14 cellular contexts compared by ENCODE assay signal in genomic region chr12:45208604-45209487, GRCh38. TPM values are rescaled to one million over a fixed set of nuclear protein-coding genes. Genes with fewer than 3 reads are reported as not detected.
DNase-seq lines count a peak whose midpoint lies in the region; ATAC-seq, FAIRE-seq and TF ChIP-seq lines count a peak whose summit lies in the region.
"Had no signal": no experiment of that assay in that cellular context is flagged by ENCODE, and none has a peak within 500 bp of the region (broad histone marks: within the 10 kb centered on the region; RNA-seq: fewer than 3 reads in every experiment).

No MANE protein-coding gene starts in this region.

- no peak overlapping the region for H2BK5ac ChIP-seq in IMR-90 (ENCODE audit: low read depth, low read length, poor library complexity, severe bottlenecking)

- H3K9me1 ChIP-seq in IMR-90 (ENCODE audit: insufficient read depth, low read length) = peaks cover 3% of the 10 kb centered on the region

- BruUV-seq in IMR-90 (replicated peaks; lab: Mats Ljungman, UMichigan) = no TSS peak
- no TSS peak for BruUV-seq in GM12878 (replicated peaks; lab: Mats Ljungman, UMichigan)

- peak; percentile 38 for FAIRE-seq in GM12878 (lab: Jason Lieb, UNC)
- FAIRE-seq: endometrium had no signal

- peak overlapping the region in 1 of 2 experiments; percentile 54; a peak in 1 of 4 replicates for H4K8ac ChIP-seq in IMR-90 (ENCODE audit: low read depth in 2 of 2, low read length in 2 of 2)

- H3K79me2 ChIP-seq in GM12878 (ENCODE audit: control insufficient read depth, insufficient read depth, low read length) = no peaks in the 10 kb centered on the region

- TF ChIP-seq POLR2A in IMR-90 (IDR thresholded peaks at IDR 0.05; ENCODE audit: low read depth, low read length) = no peak
- TF ChIP-seq POLR2A in GM12878 (IDR thresholded peaks at IDR 0.05; ENCODE audit: low read depth, low read length) = no peak

- H3K4ac ChIP-seq in IMR-90 (ENCODE audit: low read depth, low read length) = peak overlapping the region; percentile 61; the same call in 1 of the 2 replicates

- 0 out of 2 replicates have a peak overlapping the region, but pooled peaks have one; percentile 20 for H2BK20ac ChIP-seq in IMR-90 (ENCODE audit: low read depth, low read length)

- H4K91ac ChIP-seq in IMR-90 (ENCODE audit: insufficient read depth, low read depth, low read length) = no peak overlapping the region

- H3K36me3 ChIP-seq in IMR-90 (ENCODE audit: control insufficient read depth, insufficient read depth, low read length) (no peaks in the 10 kb centered on the region), GM12878 (ENCODE audit: control insufficient read depth in 2 of 2, insufficient read depth in 2 of 2, low read length in 1 of 2) (no peaks in the 10 kb centered on the region), ascending aorta (no peaks in the 10 kb centered on the region)
- H3K36me3 ChIP-seq: right lobe of liver had no signal

- H3K27ac ChIP-seq in IMR-90 (ENCODE audit: insufficient read depth, low read length) = no peak overlapping the region
- no peak overlapping the region for H3K27ac ChIP-seq in GM12878 (ENCODE audit: control insufficient read depth, insufficient read depth)
- no peak overlapping the region for H3K27ac ChIP-seq in ascending aorta
- H3K27ac ChIP-seq: right lobe of liver had no signal

- H4K5ac ChIP-seq in IMR-90 (ENCODE audit: low read depth, low read length) = no peak overlapping the region

- SMC1A ChIA-PET in GM12878 (lab: Charles Lee; ENCODE audit: uncharacterized antibody, unreplicated experiment) = interaction anchor here (1.3 kb wide), 1 partner anchor 10 kb away, joined by 3 read pairs; no protein-coding TSS in a partner anchor

- in situ Hi-C loops in IMR-90 (cut with MboI; ENCODE audit: low sequenced_read_pairs) (no loop called here), GM12878 (cut with MboI) (no loop called here)

- no peak overlapping the region for H2AFZ ChIP-seq in IMR-90 (replicated peaks; ENCODE audit: low read length, poor library complexity)
- H2AFZ ChIP-seq in GM12878 (ENCODE audit: control insufficient read depth, low read depth, low read length) = no peak overlapping the region

- no peaks in the 10 kb centered on the region; a peak in 2 of 4 replicates for H3K79me1 ChIP-seq in IMR-90 (ENCODE audit: low read depth in 1 of 2, low read length in 2 of 2)

- DNase-seq in DMS79 (lab: John Stamatoyannopoulos, UW) (peak; percentile 92), IMR-90 (peak; percentile 84), GM12878 (ENCODE audit: low read depth, low spot score) (no peak), left kidney (ENCODE audit: low read depth, low spot score) (peak; percentile 28), GM19240 (ENCODE audit: insufficient read length, low spot score) (no peak), ascending aorta (ENCODE audit: low spot score in 2 of 2) (no peak), NCI-H187 treated with DMSO at 0.1 percent for 48 hours (lab: John Stamatoyannopoulos, UW) (no peak)
- DNase-seq: CD4-positive, alpha-beta memory T cell; hippocampal formation; NCI-H1092 treated with DMSO at 0.1 percent for 48 hours; right lobe of liver; stimulated activated naive CD4-positive, alpha-beta T cell treated with Interleukin-2 at 50 U/mL for 16 hours had no signal

- peak; percentile 81 for ATAC-seq in IMR-90 (ENCODE audit: low read depth)
- no peak for ATAC-seq in GM12878
- no peak for ATAC-seq in activated CD4-positive, CD25-positive, alpha-beta regulatory T cell treated with anti-CD3 and anti-CD28 coated beads, Interleukin-2, amount 50 U/mL, for 24 hours

- H2AK9ac ChIP-seq in IMR-90 (replicated peaks; ENCODE audit: low read depth, low read length, poor library complexity) = peak overlapping the region; percentile 9

- no peak for TF ChIP-seq EP300 in GM12878 (IDR thresholded peaks at IDR 0.05; ENCODE audit: borderline replicate concordance in 1 of 2, control insufficient read depth in 1 of 2, low read depth in 2 of 2, low read length in 2 of 2)

- TF ChIP-seq RAD21 in IMR-90 (IDR thresholded peaks at IDR 0.05; ENCODE audit: low read length) = no peak
- no peak for TF ChIP-seq RAD21 in GM12878 (IDR thresholded peaks at IDR 0.05; ENCODE audit: insufficient read depth, low read depth, low read length)

- H3K9ac ChIP-seq in IMR-90 (ENCODE audit: low read depth, low read length) = no peak overlapping the region
- no peak overlapping the region for H3K9ac ChIP-seq in GM12878 (ENCODE audit: control insufficient read depth, insufficient read depth, low read length)

- no peak overlapping the region for H3K56ac ChIP-seq in IMR-90 (ENCODE audit: extremely low read depth, insufficient read depth, low read length)

- H3K14ac ChIP-seq in IMR-90 (replicated peaks; ENCODE audit: low read depth, low read length) = 0 out of 2 replicates have a peak overlapping the region, but pooled peaks have one; percentile 26

- dilution Hi-C loops in IMR-90 (cut with HindIII; ENCODE audit: low sequenced_read_pairs, unreplicated experiment) = no loop called here

- no peak overlapping the region; the same call in 2 of the 3 replicates for H2BK15ac ChIP-seq in IMR-90 (ENCODE audit: low read depth, low read length)

- H3K4me3 ChIP-seq in IMR-90 (ENCODE audit: insufficient read depth, low read depth, low read length) (no peak overlapping the region), GM12878 (no peak overlapping the region), ascending aorta (no peak overlapping the region)
- H3K4me3 ChIP-seq: right lobe of liver had no signal

- no peak for TF ChIP-seq CTCF in IMR-90 (conservative IDR thresholded peaks at IDR 0.05; ENCODE audit: low read depth, low read length)
- no peak for TF ChIP-seq CTCF in GM12878 (IDR thresholded peaks at IDR 0.05 in 2 of 3, conservative IDR thresholded peaks at IDR 0.05 in 1 of 3; ENCODE audit: control insufficient read depth in 2 of 3, extremely low read depth in 1 of 3, insufficient read depth in 1 of 3, low read depth in 3 of 3, low read length in 3 of 3)
- TF ChIP-seq CTCF in ascending aorta (IDR thresholded peaks at IDR 0.05) = no peak

- POLR2A ChIA-PET in IMR-90 (lab: Charles Lee; ENCODE audit: unreplicated experiment) = no interaction called here
- POLR2A ChIA-PET in GM12878 (lab: Charles Lee) = no interaction called here

- H2BK120ac ChIP-seq in IMR-90 (ENCODE audit: low read depth, low read length) = no peak overlapping the region

- H2AK5ac ChIP-seq in IMR-90 (ENCODE audit: low read depth, low read length) = no peak overlapping the region

- H4K20me1 ChIP-seq in IMR-90 (ENCODE audit: insufficient read depth, low read length) (no peaks in the 10 kb centered on the region), GM12878 (ENCODE audit: control insufficient read depth, insufficient read depth) (no peaks in the 10 kb centered on the region)

- CTCF ChIA-PET in IMR-90 (lab: Yijun Ruan, JAX) = no interaction called here
- CTCF ChIA-PET in GM12878 (lab: Yijun Ruan, JAX) = interaction anchor here (0.6 kb wide), 1 partner anchor 31 kb away, joined by 3 read pairs; no protein-coding TSS in a partner anchor

- H3K23ac ChIP-seq in IMR-90 (ENCODE audit: low read depth, low read length) = no peak overlapping the region

- H3K4me1 ChIP-seq in IMR-90 (ENCODE audit: control insufficient read depth, insufficient read depth, low read length) (0 out of 2 replicates have a peak, but pooled peaks cover 2% of the 10 kb centered on the region), GM12878 (ENCODE audit: control insufficient read depth, insufficient read depth, low read length) (no peaks in the 10 kb centered on the region; the same call in 1 of the 2 replicates), ascending aorta (no peaks in the 10 kb centered on the region)

- H3K27me3 ChIP-seq in IMR-90 (ENCODE audit: control insufficient read depth, insufficient read depth, low read length) (no peaks in the 10 kb centered on the region), GM12878 (replicated peaks in 1 of 2; ENCODE audit: control insufficient read depth in 2 of 2, insufficient read depth in 2 of 2, low read length in 1 of 2) (no peaks in the 10 kb centered on the region), ascending aorta (no peaks in the 10 kb centered on the region)
- H3K27me3 ChIP-seq: right lobe of liver had no signal

- no CpG with 5 or more reads among the region's 9 CpGs for WGBS in IMR-90 (ENCODE audit: extremely low coverage in 2 of 2, insufficient read length in 1 of 2), 2 experiments
- 79% methylated on average over 9 of the region's 9 CpGs for WGBS in GM12878 (ENCODE audit: insufficient coverage, insufficient replicate concordance, low lambda C conversion rate, missing lambda C conversion rate)

- H3K18ac ChIP-seq in IMR-90 (ENCODE audit: low read depth, low read length) = no peak overlapping the region

- intact Hi-C loops in IMR-90 (cut with micrococcal nuclease) (no loop called here), GM12878 (cut with micrococcal nuclease; ENCODE audit: unreplicated experiment) (no loop called here), ascending aorta (cut with DNase I) (no loop called here)

- RAD21 ChIA-PET in GM12878 (lab: Charles Lee; ENCODE audit: unreplicated experiment) = no interaction called here

- H3K4me2 ChIP-seq in IMR-90 (ENCODE audit: low read depth, low read length) (no peak overlapping the region), GM12878 (ENCODE audit: control insufficient read depth, insufficient read depth) (no peak overlapping the region)

- no peaks in the 10 kb centered on the region for H3K9me3 ChIP-seq in IMR-90 (ENCODE audit: control insufficient read depth, insufficient read depth, low read length)
- H3K9me3 ChIP-seq in GM12878 (replicated peaks; ENCODE audit: control insufficient read depth, insufficient read depth, low read length) = no peaks in the 10 kb centered on the region
- no peaks in the 10 kb centered on the region for H3K9me3 ChIP-seq in ascending aorta
- H3K9me3 ChIP-seq: right lobe of liver had no signal

RNA-seq across cellular contexts. Expression of gene ANO6, which starts 7.0 kb away (rescaled TPM):
- total RNA-seq in IMR-90 (2012; rRNA removed) (41.0 and 46.7 TPM in 2 replicates), GM12878 (2014; rRNA removed) (26.9 and 28.5 TPM in 2 replicates), GM12878 (2014; rRNA removed; fragmentation: Illumina TruSeq; extraction: Trizol) (30.3 and 32.3 TPM in 2 replicates), GM12878 (2021) (25.3 and 26.8 TPM in 2 replicates), ascending aorta (49.6 TPM)
- polyA plus RNA-seq in IMR-90 (2012; rRNA removed) (18.1 and 21.6 TPM in 2 replicates), GM12878 (2011; rRNA removed) (30.3 and 41.6 TPM in 2 replicates), GM12878 (2014; fragmentation: Illumina TruSeq; extraction: Trizol) (27.6 and 35.8 TPM in 2 replicates), GM12878 (2014; fragmentation: Nextera tagmentation; extraction: Ambion mirVana) (1 to 10 TPM; 4.6 to 5.6 TPM), GM12878 (2014; rRNA removed) (14.8 and 18.2 TPM in 2 replicates), GM12878 (2016; fragmentation: Nextera tagmentation; extraction: Ambion mirVana) (10 to 100 TPM; 23.4 to 25.2 TPM)
- 6.1 and 6.7 TPM in 2 replicates for polyA plus RNA-seq in IMR-90 (2012; cell fraction: cytosol; rRNA removed)
- 2.8 and 17.3 TPM in 2 replicates for polyA plus RNA-seq in IMR-90 (2012; cell fraction: nucleus; rRNA removed; ENCODE audit: low replicate concordance)
- total RNA-seq in GM12878 (2013; cell fraction: nucleolus; rRNA removed) = 79.6 and 85.6 TPM in 2 replicates
- polyA plus RNA-seq in GM12878 (2011; ENCODE audit: low read depth) = 11.7 TPM
- polyA plus RNA-seq in GM12878 (2011; cell fraction: cytosol; rRNA removed) = 16.8 and 21.9 TPM in 2 replicates
- polyA plus RNA-seq in GM12878 (2011; cell fraction: nucleus; rRNA removed) = 18.3 and 20.8 TPM in 2 replicates
- 15.4 and 22.1 TPM in 2 replicates for polyA plus RNA-seq in GM12878 (2012)
- polyA minus RNA-seq in GM12878 (2011; rRNA and poly(A)+ RNA removed) = 45.6 and 46.3 TPM in 2 replicates
- 14.7 and 15.4 TPM in 2 replicates for polyA minus RNA-seq in GM12878 (2011; cell fraction: cytosol; rRNA and poly(A)+ RNA removed)
- polyA minus RNA-seq in GM12878 (2011; cell fraction: nucleus; rRNA and poly(A)+ RNA removed) = 28.4 and 38.5 TPM in 2 replicates

Comparison
In these comparisons a context has a peak if more than half of its experiments do, and no peak if none do; other contexts are left out.
1. DNase-seq: peak in DMS79 (single experiment), IMR-90 (single experiment) and left kidney (single experiment); none in GM12878 (single experiment), GM19240 (single experiment), ascending aorta (0 of 2) and NCI-H187 treated with DMSO at 0.1 percent for 48 hours (single experiment).